ENCODE assay signal across 20 cellular contexts in the genomic region with DNA sequence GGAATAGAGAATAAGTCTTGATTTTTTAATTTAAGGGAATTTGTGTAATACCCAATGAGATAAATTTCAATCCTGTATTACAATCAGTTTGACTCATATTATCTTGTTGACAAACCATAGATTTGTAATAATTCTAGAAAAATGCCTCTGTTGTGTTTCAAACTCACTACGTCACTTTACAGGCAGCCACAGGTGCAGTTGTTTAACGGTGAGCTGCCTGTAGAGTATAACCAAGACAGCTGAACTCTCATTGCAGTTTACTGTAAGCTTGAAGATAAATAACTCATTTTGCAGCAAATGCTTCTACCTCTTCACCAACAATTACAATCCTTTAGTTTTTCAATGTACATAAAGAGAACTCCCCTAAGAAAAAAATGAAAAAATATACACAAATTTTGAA.
DNase-seq lines count a peak whose midpoint lies in the region; ATAC-seq, FAIRE-seq and TF ChIP-seq lines count a peak whose summit lies in the region.
"Had no signal": no experiment of that assay in that cellular context is flagged by ENCODE, and none has a peak within 500 bp of the region (broad histone marks: within the 10 kb centered on the region; RNA-seq: fewer than 3 reads in every experiment).

No MANE protein-coding gene starts in this region.

- no peaks in the 10 kb centered on the region for H3K36me3 ChIP-seq in HepG2 (replicated peaks in 1 of 2; ENCODE audit: control insufficient read depth in 1 of 2, insufficient read depth in 2 of 2, low read length in 2 of 2)
- H3K36me3 ChIP-seq in right lobe of liver = no peaks in the 10 kb centered on the region
- H3K36me3 ChIP-seq in uterus = no peaks in the 10 kb centered on the region
- no peaks in the 10 kb centered on the region for H3K36me3 ChIP-seq in mesenchymal stem cell (ENCODE audit: control insufficient read depth in 1 of 2, insufficient read depth in 2 of 2, low read depth in 1 of 2, low read length in 2 of 2)
- H3K36me3 ChIP-seq: BLaER1 treated with 17β-estradiol and CSF1 and Interleukin-3, amounts not matched to agents 10 nM and 100 nM had no signal

- H2AFZ ChIP-seq in HepG2 (ENCODE audit: low read length) = no peak overlapping the region
- H2AFZ ChIP-seq in mesenchymal stem cell (ENCODE audit: low read depth, low read length) = no peak overlapping the region

- no peak for ATAC-seq in HepG2
- no peak for ATAC-seq in right lobe of liver
- ATAC-seq: A549; CD8-positive, alpha-beta T cell had no signal

- no peak overlapping the region for H2BK5ac ChIP-seq in mesenchymal stem cell (ENCODE audit: low read depth, low read length, poor library complexity, severe bottlenecking)

- no peak for TF ChIP-seq POLR2A in HepG2 (IDR thresholded peaks at IDR 0.05; ENCODE audit: insufficient read depth in 1 of 2, low read depth in 2 of 2, low read length in 2 of 2)
- no peak for TF ChIP-seq POLR2A in right lobe of liver (IDR thresholded peaks at IDR 0.05)
- no peak for TF ChIP-seq POLR2A in uterus (IDR thresholded peaks at IDR 0.05)

- H3K18ac ChIP-seq in mesenchymal stem cell (ENCODE audit: low read depth in 1 of 2, low read length in 2 of 2) = no peak overlapping the region

- H3K14ac ChIP-seq in mesenchymal stem cell (ENCODE audit: low read length in 2 of 2) = no peak overlapping the region

- no peak overlapping the region for H3K23ac ChIP-seq in mesenchymal stem cell (ENCODE audit: low read length in 2 of 2)

- no peak overlapping the region for H3K27ac ChIP-seq in HepG2 (ENCODE audit: extremely low read length, insufficient read depth, low read length)
- H3K27ac ChIP-seq in right lobe of liver = no peak overlapping the region
- H3K27ac ChIP-seq in uterus = no peak overlapping the region
- H3K27ac ChIP-seq in mesenchymal stem cell (ENCODE audit: low read length, poor library complexity, severe bottlenecking) = no peak overlapping the region
- H3K27ac ChIP-seq: 22Rv1; A549; BLaER1 treated with 17β-estradiol and CSF1 and Interleukin-3, amounts not matched to agents 10 nM and 100 nM; C4-2B had no signal

- no peaks in the 10 kb centered on the region for H4K20me1 ChIP-seq in HepG2 (ENCODE audit: insufficient read depth, low read length)
- H4K20me1 ChIP-seq: BLaER1 treated with 17β-estradiol and CSF1 and Interleukin-3, amounts not matched to agents 10 nM and 100 nM had no signal

- no peak for TF ChIP-seq RAD21 in HepG2 (CRISPR knock-in tag; IDR thresholded peaks at IDR 0.05)

- H3K4ac ChIP-seq in mesenchymal stem cell (ENCODE audit: low read depth in 1 of 2, low read length in 2 of 2) = no peak overlapping the region

- in situ Hi-C loops in HepG2 (cut with HindIII; ENCODE audit: extremely low pct_ligation_motif_present, low pct_unique_long_range_greater_than_20kb) = no loop called here

- H3K4me3 ChIP-seq in HepG2 (replicated peaks in 1 of 3; ENCODE audit: insufficient read depth in 1 of 3, low read depth in 2 of 3, low read length in 3 of 3) = no peak overlapping the region
- H3K4me3 ChIP-seq in right lobe of liver = no peak overlapping the region
- H3K4me3 ChIP-seq in uterus = no peak overlapping the region
- H3K4me3 ChIP-seq in mesenchymal stem cell (ENCODE audit: insufficient read depth in 1 of 2, low read depth in 1 of 2, low read length in 2 of 2) = no peak overlapping the region
- H3K4me3 ChIP-seq: A549; BLaER1 treated with 17β-estradiol and CSF1 and Interleukin-3, amounts not matched to agents 10 nM and 100 nM had no signal

- no peak overlapping the region for H4K8ac ChIP-seq in mesenchymal stem cell (ENCODE audit: low read length)

- no peak overlapping the region for H2BK120ac ChIP-seq in mesenchymal stem cell (ENCODE audit: low read depth, low read length)

- no peak for TF ChIP-seq EP300 in HepG2 (IDR thresholded peaks at IDR 0.05; ENCODE audit: low read depth in 2 of 2, low read length in 2 of 2)
- no peak for TF ChIP-seq EP300 in HepG2 (CRISPR knock-in tag; IDR thresholded peaks at IDR 0.05; ENCODE audit: borderline replicate concordance)

- H2BK15ac ChIP-seq in mesenchymal stem cell (ENCODE audit: low read depth, poor library complexity, severe bottlenecking) = no peak overlapping the region

- no peaks in the 10 kb centered on the region for H3K79me2 ChIP-seq in HepG2 (ENCODE audit: insufficient read depth, low read length)

- H3K27me3 ChIP-seq in HepG2 (ENCODE audit: control insufficient read depth in 1 of 2, insufficient read depth in 2 of 2, low read length in 2 of 2) = no peaks in the 10 kb centered on the region; a peak in 1 of 5 replicates
- H3K27me3 ChIP-seq in right lobe of liver = no peaks in the 10 kb centered on the region
- no peaks in the 10 kb centered on the region for H3K27me3 ChIP-seq in uterus
- H3K27me3 ChIP-seq in mesenchymal stem cell (ENCODE audit: control insufficient read depth in 1 of 2, insufficient read depth in 1 of 2, low read length in 2 of 2) = no peaks in the 10 kb centered on the region
- H3K27me3 ChIP-seq: BLaER1 treated with 17β-estradiol and CSF1 and Interleukin-3, amounts not matched to agents 10 nM and 100 nM had no signal

- POLR2A ChIA-PET in HepG2 (lab: Yijun Ruan, JAX) = no interaction called here

- 59% methylated on average over 2 of the region's 2 CpGs for WGBS in HepG2 (ENCODE audit: low lambda C conversion rate)
- 91% methylated on average over 2 of the region's 2 CpGs for WGBS in right lobe of liver (ENCODE audit: insufficient coverage, low coverage, low lambda C conversion rate, missing lambda C conversion rate)
- WGBS in mesenchymal stem cell = 96% methylated on average over 2 of the region's 2 CpGs

- no peak overlapping the region for H2AK5ac ChIP-seq in mesenchymal stem cell (ENCODE audit: low read length, severe bottlenecking)

- DNase-seq in HepG2 (ENCODE audit: low spot score) (no peak), right lobe of liver (no peak), NCI-H69 (lab: John Stamatoyannopoulos, UW) (peak; percentile 12), myocyte (ENCODE audit: low read depth) (peak; percentile 68), uterus (no peak), mesenchymal stem cell (no peak)
- DNase-seq in activated CD4-positive, alpha-beta T cell treated with anti-CD3 and anti-CD28 coated beads for 4 hours = no peak
- DNase-seq: AML-193; Caco-2; Calu3; CD4-positive, alpha-beta T cell; CD8-positive, alpha-beta T cell; DMS79 treated with DMSO at 0.1 percent for 48 hours; GF-D8 had no signal

- TF ChIP-seq CTCF in HepG2 (CRISPR knock-in tag; IDR thresholded peaks at IDR 0.05) (no peak), right lobe of liver (IDR thresholded peaks at IDR 0.05) (no peak), uterus (IDR thresholded peaks at IDR 0.05) (no peak)

- CTCF ChIA-PET in HepG2 (lab: Yijun Ruan, JAX; ENCODE audit: low intra/inter-chr PET ratio, low total read pairs) = no interaction called here

- BruUV-seq in HepG2 (replicated peaks; lab: Mats Ljungman, UMichigan) = no TSS peak

- H2BK12ac ChIP-seq in mesenchymal stem cell (ENCODE audit: low read length in 2 of 2) = no peak overlapping the region

- intact Hi-C loops in HepG2 (cut with micrococcal nuclease; ENCODE audit: unreplicated experiment) (no loop called here), right lobe of liver (cut with DNase I) (no loop called here), uterus (cut with DNase I; ENCODE audit: low total_unique reads) (no loop called here)

- no peak overlapping the region for H3K4me2 ChIP-seq in HepG2 (ENCODE audit: low read depth, low read length)
- no peak overlapping the region for H3K4me2 ChIP-seq in mesenchymal stem cell (ENCODE audit: low read length, poor library complexity, severe bottlenecking)
- H3K4me2 ChIP-seq: A549; BLaER1 treated with 17β-estradiol and CSF1 and Interleukin-3, amounts not matched to agents 10 nM and 100 nM had no signal

- no peak overlapping the region for H4K91ac ChIP-seq in mesenchymal stem cell (ENCODE audit: low read length)

- H3K79me1 ChIP-seq in mesenchymal stem cell (replicated peaks; ENCODE audit: low read length, poor library complexity, severe bottlenecking) = no peaks in the 10 kb centered on the region

- FAIRE-seq in HepG2 (lab: Jason Lieb, UNC) = no peak
- FAIRE-seq: A549, G401.6, GM12891 had no signal

- H3K9me3 ChIP-seq in HepG2 (ENCODE audit: low read length) (no peaks in the 10 kb centered on the region; the same call in 1 of the 2 replicates), right lobe of liver (no peaks in the 10 kb centered on the region), uterus (no peaks in the 10 kb centered on the region), mesenchymal stem cell (ENCODE audit: control insufficient read depth, low read length) (no peaks in the 10 kb centered on the region)
- H3K9me3 ChIP-seq: A549; BLaER1 treated with 17β-estradiol and CSF1 and Interleukin-3, amounts not matched to agents 10 nM and 100 nM; Caco-2 had no signal

- no peaks in the 10 kb centered on the region for H3K4me1 ChIP-seq in HepG2 (ENCODE audit: insufficient read depth, low read length)
- peaks cover 0 to 9% (median 0%) of the 10 kb centered on the region in 4 donors for H3K4me1 ChIP-seq in right lobe of liver
- H3K4me1 ChIP-seq in uterus = no peaks in the 10 kb centered on the region
- peaks cover 2% of the 10 kb centered on the region for H3K4me1 ChIP-seq in mesenchymal stem cell (ENCODE audit: control insufficient read depth, insufficient read depth, low read depth, low read length)
- H3K4me1 ChIP-seq: A549, Caco-2 had no signal

- no peak overlapping the region for H3K9ac ChIP-seq in HepG2 (ENCODE audit: insufficient read depth, low read depth, low read length)
- no peak overlapping the region for H3K9ac ChIP-seq in mesenchymal stem cell (ENCODE audit: low read length)
- H3K9ac ChIP-seq: BLaER1 treated with 17β-estradiol and CSF1 and Interleukin-3, amounts not matched to agents 10 nM and 100 nM had no signal

TF ChIP-seq in HepG2, 621 proteins besides CTCF, POLR2A, EP300 and RAD21 (continues in another document):
- TF ChIP-seq, protein P1, sequence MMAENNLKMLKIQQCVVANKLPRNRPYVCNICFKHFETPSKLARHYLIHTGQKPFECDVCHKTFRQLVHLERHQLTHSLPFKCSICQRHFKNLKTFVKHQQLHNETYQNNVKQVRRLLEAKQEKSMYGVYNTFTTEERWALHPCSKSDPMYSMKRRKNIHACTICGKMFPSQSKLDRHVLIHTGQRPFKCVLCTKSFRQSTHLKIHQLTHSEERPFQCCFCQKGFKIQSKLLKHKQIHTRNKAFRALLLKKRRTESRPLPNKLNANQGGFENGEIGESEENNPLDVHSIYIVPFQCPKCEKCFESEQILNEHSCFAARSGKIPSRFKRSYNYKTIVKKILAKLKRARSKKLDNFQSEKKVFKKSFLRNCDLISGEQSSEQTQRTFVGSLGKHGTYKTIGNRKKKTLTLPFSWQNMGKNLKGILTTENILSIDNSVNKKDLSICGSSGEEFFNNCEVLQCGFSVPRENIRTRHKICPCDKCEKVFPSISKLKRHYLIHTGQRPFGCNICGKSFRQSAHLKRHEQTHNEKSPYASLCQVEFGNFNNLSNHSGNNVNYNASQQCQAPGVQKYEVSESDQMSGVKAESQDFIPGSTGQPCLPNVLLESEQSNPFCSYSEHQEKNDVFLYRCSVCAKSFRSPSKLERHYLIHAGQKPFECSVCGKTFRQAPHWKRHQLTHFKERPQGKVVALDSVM (CRISPR knock-in tag; IDR thresholded peaks at IDR 0.05) = no peak
- TF ChIP-seq CREB1 (IDR thresholded peaks at IDR 0.05) = 0 out of 2 replicates have a peak, but pooled peaks have one; percentile 13
- no peak for TF ChIP-seq CREB1 (CRISPR knock-in tag; IDR thresholded peaks at IDR 0.05)

Comparison
In these comparisons a context has a peak if more than half of its experiments do, and no peak if none do; other contexts are left out.
1. DNase-seq: peak in NCI-H69 (single experiment) and myocyte (single experiment); none in HepG2 (single experiment), right lobe of liver (0 of 3), uterus (0 of 2), mesenchymal stem cell (single experiment) and activated CD4-positive, alpha-beta T cell treated with anti-CD3 and anti-CD28 coated beads for 4 hours (0 of 2).